8 cellular contexts compared by ENCODE assay signal in genomic region chr16:24540575-24541240, GRCh38. TPM values are rescaled to one million over a fixed set of nuclear protein-coding genes. Genes with fewer than 3 reads are reported as not detected.
DNase-seq lines count a peak whose midpoint lies in the region; ATAC-seq, FAIRE-seq and TF ChIP-seq lines count a peak whose summit lies in the region.

No MANE protein-coding gene starts in this region.

- no peaks in the 10 kb centered on the region for H3K27me3 ChIP-seq in ascending aorta
- no peaks in the 10 kb centered on the region for H3K27me3 ChIP-seq in keratinocyte (ENCODE audit: control insufficient read depth, extremely low read depth, insufficient read depth, low read length)
- H3K27me3 ChIP-seq in stomach smooth muscle (ENCODE audit: control insufficient read depth in 1 of 2, insufficient read depth in 2 of 2, low read length in 2 of 2): no peaks in the 10 kb centered on the region

- peak; percentile 33 for DNase-seq in activated CD4-positive, alpha-beta T cell treated with anti-CD3 and anti-CD28 coated beads for 36 hours
- DNase-seq in activated CD4-positive, alpha-beta T cell treated with anti-CD3 and anti-CD28 coated beads for 1 hour: no peak
- DNase-seq in NCI-H2227 (lab: John Stamatoyannopoulos, UW; ENCODE audit: unreplicated experiment): peak; percentile 9
- no peak for DNase-seq in ascending aorta (ENCODE audit: low spot score in 2 of 2)
- no peak for DNase-seq in keratinocyte (ENCODE audit: low read depth, low spot score)
- DNase-seq in sciatic nerve (ENCODE audit: low spot score): no peak
- DNase-seq in foreskin melanocyte: no peak

- FAIRE-seq in keratinocyte (lab: Jason Lieb, UNC): no peak

- CTCF ChIA-PET in activated CD4-positive, alpha-beta T cell treated with anti-CD3 and anti-CD28 coated beads for 36 hours (lab: Charles Lee): interaction anchor here (0.9 to 1.4 kb wide), 2 partner anchors 129 to 134 kb away, joined by 3 to 6 read pairs; no protein-coding TSS in a partner anchor

- H2AFZ ChIP-seq in keratinocyte (ENCODE audit: control insufficient read depth, low read length): no peak overlapping the region

- POLR2A ChIA-PET in activated CD4-positive, alpha-beta T cell treated with anti-CD3 and anti-CD28 coated beads for 36 hours (lab: Charles Lee): interaction anchor here (0.6 kb wide), 1 partner anchor 491 kb away, joined by 3 read pairs; no protein-coding TSS in a partner anchor

- H3K9me3 Mint-ChIP-seq in activated CD4-positive, alpha-beta T cell treated with anti-CD3 and anti-CD28 coated beads for 36 hours (ENCODE audit: low read depth): no peaks in the 10 kb centered on the region

- H3K4me1 ChIP-seq in ascending aorta: peaks cover 0 to 24% of the 10 kb centered on the region in 2 donors
- peaks cover 23% of the 10 kb centered on the region for H3K4me1 ChIP-seq in keratinocyte (ENCODE audit: control insufficient read depth, extremely low read depth, insufficient read depth, low read length)
- H3K4me1 ChIP-seq in stomach smooth muscle (ENCODE audit: control insufficient read depth, insufficient read depth, low read length): peaks cover 23% of the 10 kb centered on the region

- peak overlapping the region; percentile 90 for H3K4me3 Mint-ChIP-seq in activated CD4-positive, alpha-beta T cell treated with anti-CD3 and anti-CD28 coated beads for 36 hours

- peaks cover 21% of the 10 kb centered on the region for H4K20me1 ChIP-seq in keratinocyte (ENCODE audit: control insufficient read depth, extremely low read depth, insufficient read depth, low read length)

- H3K36me3 ChIP-seq in ascending aorta (peaks cover 0 to 7% of the 10 kb centered on the region in 2 donors), keratinocyte (ENCODE audit: control insufficient read depth in 2 of 2, extremely low read depth in 1 of 2, insufficient read depth in 2 of 2, low read length in 2 of 2) (peaks cover 0 to under 1% of the 10 kb centered on the region in 2 experiments), stomach smooth muscle (ENCODE audit: control insufficient read depth in 2 of 2, insufficient read depth in 2 of 2, low read length in 2 of 2) (no peaks in the 10 kb centered on the region)

- dilution Hi-C loops in keratinocyte (cut with MboI; ENCODE audit: extremely low pct_ligation_motif_present, low sequenced_read_pairs): no loop called here

- H3K36me3 Mint-ChIP-seq in activated CD4-positive, alpha-beta T cell treated with anti-CD3 and anti-CD28 coated beads for 36 hours (ENCODE audit: low read depth): peaks cover 48% of the 10 kb centered on the region

- H3K9ac ChIP-seq in keratinocyte (ENCODE audit: control insufficient read depth, extremely low read depth, insufficient read depth, low read length) (peak overlapping the region; percentile 99), stomach smooth muscle (ENCODE audit: low read length in 2 of 2) (peak overlapping the region; percentile 100)

- H3K9me3 ChIP-seq in ascending aorta: no peaks in the 10 kb centered on the region
- no peaks in the 10 kb centered on the region for H3K9me3 ChIP-seq in keratinocyte (ENCODE audit: control insufficient read depth, low read depth, low read length)
- no peaks in the 10 kb centered on the region for H3K9me3 ChIP-seq in stomach smooth muscle (ENCODE audit: control insufficient read depth in 2 of 2, low read length in 2 of 2)

- H3K27ac ChIP-seq in ascending aorta (peak overlapping the region; percentile 98 to 100), keratinocyte (ENCODE audit: control insufficient read depth, insufficient read depth, low read length) (peak overlapping the region; percentile 93), stomach smooth muscle (ENCODE audit: low read length) (peak overlapping the region; percentile 99)

- no peaks in the 10 kb centered on the region for H3K27me3 Mint-ChIP-seq in activated CD4-positive, alpha-beta T cell treated with anti-CD3 and anti-CD28 coated beads for 36 hours

- H3K27ac Mint-ChIP-seq in activated CD4-positive, alpha-beta T cell treated with anti-CD3 and anti-CD28 coated beads for 36 hours: peak overlapping the region; percentile 94

- intact Hi-C loops in activated CD4-positive, alpha-beta T cell treated with anti-CD3 and anti-CD28 coated beads for 36 hours (cut with DNase I, micrococcal nuclease): loop anchor here (1.0 to 10.0 kb wide), 4 partner anchors 128 to 571 kb away; partner anchors contain the start of gene LCMT1 (in 1 of the 2)
- intact Hi-C loops in ascending aorta (cut with DNase I) (loop anchor here (5.0 to 10.0 kb wide), 2 partner anchors 124 to 192 kb away; no protein-coding TSS in a partner anchor), sciatic nerve (cut with DNase I) (no loop called here)

- H3K79me2 ChIP-seq in keratinocyte (ENCODE audit: control insufficient read depth, insufficient read depth, low read length): peaks cover 63% of the 10 kb centered on the region

- no peak for ATAC-seq in activated CD4-positive, alpha-beta T cell treated with anti-CD3 and anti-CD28 coated beads for 36 hours
- no peak for ATAC-seq in sciatic nerve

- peaks cover 34% of the 10 kb centered on the region for H3K4me1 Mint-ChIP-seq in activated CD4-positive, alpha-beta T cell treated with anti-CD3 and anti-CD28 coated beads for 36 hours

- peak overlapping the region; percentile 82 for H3K4me2 ChIP-seq in keratinocyte (ENCODE audit: control insufficient read depth, extremely low read depth, insufficient read depth, low read depth, low read length)

- TF ChIP-seq CTCF in ascending aorta (IDR thresholded peaks at IDR 0.05): no peak
- no peak for TF ChIP-seq CTCF in keratinocyte (optimal IDR thresholded peaks at IDR 0.05 in 1 of 3, IDR thresholded peaks at IDR 0.05 in 1 of 3, conservative IDR thresholded peaks at IDR 0.05 in 1 of 3; ENCODE audit: extremely low read depth in 1 of 3, insufficient read depth in 2 of 3, low read length in 3 of 3)

- peak overlapping the region; percentile 80 to 100 for H3K4me3 ChIP-seq in ascending aorta
- peak overlapping the region; percentile 91 to 98 (median 98) for H3K4me3 ChIP-seq in keratinocyte (ENCODE audit: control insufficient read depth in 2 of 3, extremely low read depth in 1 of 3, insufficient read depth in 2 of 3, low read depth in 1 of 3, low read length in 3 of 3)
- peak overlapping the region; percentile 96 to 99 for H3K4me3 ChIP-seq in stomach smooth muscle (ENCODE audit: low read length in 2 of 2)

- peaks cover 2% of the 10 kb centered on the region for H3K9me1 ChIP-seq in keratinocyte (ENCODE audit: control insufficient read depth, extremely low read depth, insufficient read depth, low read length)

RNA-seq across cellular contexts. Expression of gene RBBP6, which starts 1.3 kb away (rescaled TPM):
- 10 to 100 TPM; 70.7 to 71.1 TPM for total RNA-seq in activated CD4-positive, alpha-beta T cell treated with anti-CD3 and anti-CD28 coated beads for 36 hours
- total RNA-seq in ascending aorta: 96.1 TPM
- 20.0 to 32.1 TPM (median 21.3 TPM) in 3 replicates for polyA plus RNA-seq in keratinocyte
- 156 TPM for polyA plus RNA-seq in keratinocyte (2011; ENCODE audit: low read depth)
- polyA plus RNA-seq in keratinocyte (2011; cell fraction: cytosol; rRNA removed): 7.8 and 16.3 TPM in 2 replicates
- polyA plus RNA-seq in keratinocyte (2011; cell fraction: nucleus; rRNA removed): 41.0 and 54.0 TPM in 2 replicates
- 21.7 and 47.4 TPM in 2 replicates for polyA plus RNA-seq in keratinocyte (2012; ENCODE audit: low replicate concordance)
- polyA minus RNA-seq in keratinocyte: 12.2 to 40.8 TPM (median 25.1 TPM) in 3 replicates
- polyA minus RNA-seq in keratinocyte (2011; cell fraction: cytosol; rRNA and poly(A)+ RNA removed): 14.6 TPM
- polyA minus RNA-seq in keratinocyte (2011; cell fraction: nucleus; rRNA and poly(A)+ RNA removed): 34.0 and 75.0 TPM in 2 replicates
- 62.4 TPM for total RNA-seq in sciatic nerve

Comparison
In these comparisons a context has a peak if more than half of its experiments do, and no peak if none do; other contexts are left out.
1. DNase-seq: peak in activated CD4-positive, alpha-beta T cell treated with anti-CD3 and anti-CD28 coated beads for 36 hours (single experiment) and NCI-H2227 (single experiment); none in activated CD4-positive, alpha-beta T cell treated with anti-CD3 and anti-CD28 coated beads for 1 hour (single experiment), ascending aorta (0 of 2), keratinocyte (single experiment), sciatic nerve (single experiment) and foreskin melanocyte (single experiment).
2. Peak in every context shown above with its lines, with median percentiles within 50 percentile points of each other: H3K27ac ChIP-seq and H3K4me3 ChIP-seq.